1 cellular context compared by ENCODE assay signal in the genomic region with DNA sequence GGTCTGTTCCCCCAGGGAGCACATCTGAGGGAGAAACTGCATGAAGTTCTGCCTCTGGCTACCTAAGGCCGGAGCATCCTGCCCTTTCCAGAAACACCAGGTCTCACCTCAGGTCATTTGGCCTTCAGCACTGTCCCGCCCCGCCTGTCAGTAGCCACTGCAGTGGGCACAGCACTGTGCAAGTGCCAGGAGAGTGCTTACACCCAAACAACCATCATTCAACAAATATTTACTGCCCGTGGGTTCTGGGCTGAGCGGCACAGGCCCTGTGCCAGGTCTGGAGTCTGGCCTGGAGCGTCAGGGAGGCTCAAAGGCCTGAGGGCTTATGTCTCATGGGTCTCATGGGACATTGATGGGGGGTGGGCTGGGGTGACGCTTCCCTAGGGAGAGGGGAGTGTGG.
TF ChIP-seq lines count a peak whose summit lies in the region.

No MANE protein-coding gene starts in this region.

TF ChIP-seq in GM12878, 131 proteins besides CTCF, POLR2A, EP300 and RAD21:
- TF ChIP-seq KLF5 (IDR thresholded peaks at IDR 0.05; ENCODE audit: partially characterized antibody): no peak
- TF ChIP-seq SUZ12 (IDR thresholded peaks at IDR 0.05; ENCODE audit: unreplicated experiment): no peak
- no peak for TF ChIP-seq GABPA (IDR thresholded peaks at IDR 0.05; ENCODE audit: low read depth)
- no peak for TF ChIP-seq EED (IDR thresholded peaks at IDR 0.05; ENCODE audit: low read depth)
- no peak for TF ChIP-seq PAX5 (IDR thresholded peaks at IDR 0.05; ENCODE audit: borderline replicate concordance, low read depth, low read length)
- TF ChIP-seq JUND (IDR thresholded peaks at IDR 0.05; ENCODE audit: low read depth, low read length): no peak
- no peak for TF ChIP-seq ETV6 (conservative IDR thresholded peaks at IDR 0.05 in 1 of 2, IDR thresholded peaks at IDR 0.05 in 1 of 2; ENCODE audit: borderline replicate concordance in 1 of 2, low read depth in 1 of 2)
- TF ChIP-seq, protein P1, sequence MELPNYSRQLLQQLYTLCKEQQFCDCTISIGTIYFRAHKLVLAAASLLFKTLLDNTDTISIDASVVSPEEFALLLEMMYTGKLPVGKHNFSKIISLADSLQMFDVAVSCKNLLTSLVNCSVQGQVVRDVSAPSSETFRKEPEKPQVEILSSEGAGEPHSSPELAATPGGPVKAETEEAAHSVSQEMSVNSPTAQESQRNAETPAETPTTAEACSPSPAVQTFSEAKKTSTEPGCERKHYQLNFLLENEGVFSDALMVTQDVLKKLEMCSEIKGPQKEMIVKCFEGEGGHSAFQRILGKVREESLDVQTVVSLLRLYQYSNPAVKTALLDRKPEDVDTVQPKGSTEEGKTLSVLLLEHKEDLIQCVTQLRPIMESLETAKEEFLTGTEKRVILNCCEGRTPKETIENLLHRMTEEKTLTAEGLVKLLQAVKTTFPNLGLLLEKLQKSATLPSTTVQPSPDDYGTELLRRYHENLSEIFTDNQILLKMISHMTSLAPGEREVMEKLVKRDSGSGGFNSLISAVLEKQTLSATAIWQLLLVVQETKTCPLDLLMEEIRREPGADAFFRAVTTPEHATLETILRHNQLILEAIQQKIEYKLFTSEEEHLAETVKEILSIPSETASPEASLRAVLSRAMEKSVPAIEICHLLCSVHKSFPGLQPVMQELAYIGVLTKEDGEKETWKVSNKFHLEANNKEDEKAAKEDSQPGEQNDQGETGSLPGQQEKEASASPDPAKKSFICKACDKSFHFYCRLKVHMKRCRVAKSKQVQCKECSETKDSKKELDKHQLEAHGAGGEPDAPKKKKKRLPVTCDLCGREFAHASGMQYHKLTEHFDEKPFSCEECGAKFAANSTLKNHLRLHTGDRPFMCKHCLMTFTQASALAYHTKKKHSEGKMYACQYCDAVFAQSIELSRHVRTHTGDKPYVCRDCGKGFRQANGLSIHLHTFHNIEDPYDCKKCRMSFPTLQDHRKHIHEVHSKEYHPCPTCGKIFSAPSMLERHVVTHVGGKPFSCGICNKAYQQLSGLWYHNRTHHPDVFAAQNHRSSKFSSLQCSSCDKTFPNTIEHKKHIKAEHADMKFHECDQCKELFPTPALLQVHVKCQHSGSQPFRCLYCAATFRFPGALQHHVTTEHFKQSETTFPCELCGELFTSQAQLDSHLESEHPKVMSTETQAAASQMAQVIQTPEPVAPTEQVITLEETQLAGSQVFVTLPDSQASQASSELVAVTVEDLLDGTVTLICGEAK (IDR thresholded peaks at IDR 0.05; ENCODE audit: borderline replicate concordance): no peak
- no peak for TF ChIP-seq ZZZ3 (IDR thresholded peaks at IDR 0.05; ENCODE audit: control insufficient read depth, insufficient read length, low read depth)
- no peak for TF ChIP-seq CEBPB (IDR thresholded peaks at IDR 0.05; ENCODE audit: borderline replicate concordance in 1 of 2, low read depth in 2 of 2, low read length in 2 of 2)
- TF ChIP-seq NR2F1 (conservative IDR thresholded peaks at IDR 0.05): no peak
